Comparison of ENCODE assay signal across 9 cellular contexts in genomic region chr1:31583995-31584868, GRCh38. TPM values are rescaled to one million over a fixed set of nuclear protein-coding genes. Genes with fewer than 3 reads are reported as not detected.
DNase-seq lines count a peak whose midpoint lies in the region; ATAC-seq and TF ChIP-seq lines count a peak whose summit lies in the region.
"Had no signal": no experiment of that assay in that cellular context is flagged by ENCODE, and none has a peak within 500 bp of the region (broad histone marks: within the 10 kb centered on the region; RNA-seq: fewer than 3 reads in every experiment).

No MANE protein-coding gene starts in this region.

- H3K4me1 ChIP-seq in cardiac muscle cell (ENCODE audit: low read depth) (peaks cover 27% of the 10 kb centered on the region), rectal smooth muscle tissue (ENCODE audit: control insufficient read depth, insufficient read depth, low read length) (peaks cover 61% of the 10 kb centered on the region)

- DNase-seq in EH (ENCODE audit: low read depth), result peak; percentile 78
- DNase-seq in cardiac muscle cell (ENCODE audit: low read depth in 1 of 2, low spot score in 1 of 2), result peak; percentile 83 to 85
- no peak for DNase-seq in glutamatergic neuron
- DNase-seq in epidermal melanocyte (ENCODE audit: insufficient read length, low spot score), result no peak
- no peak for DNase-seq in erythroblast (lab: John Stamatoyannopoulos, UW)
- DNase-seq in activated naive CD4-positive, alpha-beta T cell (lab: John Stamatoyannopoulos, UW), result no peak
- DNase-seq: activated gamma-delta T cell had no signal

- peaks cover 5% of the 10 kb centered on the region for H3K9me3 Mint-ChIP-seq in glutamatergic neuron (ENCODE audit: unreplicated experiment)

- no peaks in the 10 kb centered on the region for H3K9me3 ChIP-seq in cardiac muscle cell (ENCODE audit: low read depth)

- no peaks in the 10 kb centered on the region for H3K36me3 ChIP-seq in cardiac muscle cell
- peaks cover 7% of the 10 kb centered on the region for H3K36me3 ChIP-seq in rectal smooth muscle tissue (ENCODE audit: control insufficient read depth, insufficient read depth, low read length)

- peaks cover 13% of the 10 kb centered on the region for H3K27me3 ChIP-seq in cardiac muscle cell
- H3K27me3 ChIP-seq in rectal smooth muscle tissue (ENCODE audit: control insufficient read depth, insufficient read depth, low read length), result no peaks in the 10 kb centered on the region

- peaks cover 12% of the 10 kb centered on the region for H3K27me3 Mint-ChIP-seq in glutamatergic neuron (ENCODE audit: unreplicated experiment)

- H3K4me3 Mint-ChIP-seq in glutamatergic neuron (ENCODE audit: unreplicated experiment), result no peak overlapping the region

- no peak overlapping the region for H3K4me3 ChIP-seq in cardiac muscle cell
- H3K4me3 ChIP-seq in rectal smooth muscle tissue (ENCODE audit: low read length), result no peak overlapping the region

- no peak for TF ChIP-seq POLR2A in erythroblast (IDR thresholded peaks at IDR 0.05; ENCODE audit: low read length)

- no peak overlapping the region for H3K27ac Mint-ChIP-seq in glutamatergic neuron (ENCODE audit: unreplicated experiment)

- peak; percentile 64 for ATAC-seq in SK-N-SH treated with all-trans-retinoic acid at 6 μM for 48 hours

- H3K27ac ChIP-seq in cardiac muscle cell, result peak overlapping the region; percentile 79
- peak overlapping the region; percentile 97 for H3K27ac ChIP-seq in rectal smooth muscle tissue (ENCODE audit: low read depth, low read length)

- no peak overlapping the region for H3K9ac ChIP-seq in rectal smooth muscle tissue (ENCODE audit: low read length)

- TF ChIP-seq CTCF in cardiac muscle cell (IDR thresholded peaks at IDR 0.05; ENCODE audit: low read depth, low read length) (no peak), glutamatergic neuron (IDR thresholded peaks at IDR 0.05; ENCODE audit: partially characterized antibody, unreplicated experiment) (no peak)

- H3K4me1 Mint-ChIP-seq in glutamatergic neuron (ENCODE audit: low read depth, unreplicated experiment), result peaks cover 5% of the 10 kb centered on the region

- H3K36me3 Mint-ChIP-seq in glutamatergic neuron (ENCODE audit: unreplicated experiment), result no peaks in the 10 kb centered on the region

TF ChIP-seq in SK-N-SH treated with all-trans-retinoic acid at 6 μM for 48 hours, 23 proteins besides CTCF, POLR2A, EP300 and RAD21:
- TF ChIP-seq TCF4 (CRISPR knock-in tag; IDR thresholded peaks at IDR 0.05; ENCODE audit: borderline replicate concordance), result no peak
- no peak for TF ChIP-seq ZFP30 (CRISPR knock-in tag; IDR thresholded peaks at IDR 0.05)
- no peak for TF ChIP-seq RARB (CRISPR knock-in tag; IDR thresholded peaks at IDR 0.05)
- peak; percentile 70; the same call in 1 of the 2 replicates for TF ChIP-seq ZNF70 (CRISPR knock-in tag; IDR thresholded peaks at IDR 0.05)
- TF ChIP-seq BACH2 (CRISPR knock-in tag; IDR thresholded peaks at IDR 0.05; ENCODE audit: borderline replicate concordance), result no peak
- TF ChIP-seq ZNF8 (CRISPR knock-in tag; IDR thresholded peaks at IDR 0.05), result no peak
- TF ChIP-seq TSHZ2 (CRISPR knock-in tag; IDR thresholded peaks at IDR 0.05), result 0 out of 2 replicates have a peak, but pooled peaks have one; percentile 16
TF ChIP-seq in SK-N-SH treated with all-trans-retinoic acid at 6 μM for 48 hours: peak in this region for 2.

RNA-seq across cellular contexts. Expression of gene TINAGL1, which starts 7.9 kb away (rescaled TPM):
- total RNA-seq in cardiac muscle cell (10.3 and 11.3 TPM in 2 replicates), glutamatergic neuron (ENCODE audit: unreplicated experiment) (not detected)
- polyA plus RNA-seq in cardiac muscle cell, result 4.4 and 9.1 TPM in 2 replicates

RNA-seq across cellular contexts. Expression of gene HCRTR1, which starts 33.3 kb away (rescaled TPM):
- total RNA-seq in cardiac muscle cell (not detected in 2 replicates), glutamatergic neuron (ENCODE audit: unreplicated experiment) (not detected)
- polyA plus RNA-seq in cardiac muscle cell, result not detected in 2 replicates

Comparison
In these comparisons a context has a peak if more than half of its experiments do, and no peak if none do; other contexts are left out.
1. DNase-seq: peak in EH (single experiment) and cardiac muscle cell (2 of 2); none in glutamatergic neuron (single experiment), epidermal melanocyte (single experiment), erythroblast (0 of 2) and activated naive CD4-positive, alpha-beta T cell (0 of 4).
2. RNA of gene TINAGL1, which starts 7.9 kb away (total RNA-seq): 10.3 to 11.3 TPM in cardiac muscle cell; not detected in glutamatergic neuron (single experiment); every median in the first group is over 10 times any median in the second.